ENCODE assay signal across 9 cellular contexts in the genomic region with DNA sequence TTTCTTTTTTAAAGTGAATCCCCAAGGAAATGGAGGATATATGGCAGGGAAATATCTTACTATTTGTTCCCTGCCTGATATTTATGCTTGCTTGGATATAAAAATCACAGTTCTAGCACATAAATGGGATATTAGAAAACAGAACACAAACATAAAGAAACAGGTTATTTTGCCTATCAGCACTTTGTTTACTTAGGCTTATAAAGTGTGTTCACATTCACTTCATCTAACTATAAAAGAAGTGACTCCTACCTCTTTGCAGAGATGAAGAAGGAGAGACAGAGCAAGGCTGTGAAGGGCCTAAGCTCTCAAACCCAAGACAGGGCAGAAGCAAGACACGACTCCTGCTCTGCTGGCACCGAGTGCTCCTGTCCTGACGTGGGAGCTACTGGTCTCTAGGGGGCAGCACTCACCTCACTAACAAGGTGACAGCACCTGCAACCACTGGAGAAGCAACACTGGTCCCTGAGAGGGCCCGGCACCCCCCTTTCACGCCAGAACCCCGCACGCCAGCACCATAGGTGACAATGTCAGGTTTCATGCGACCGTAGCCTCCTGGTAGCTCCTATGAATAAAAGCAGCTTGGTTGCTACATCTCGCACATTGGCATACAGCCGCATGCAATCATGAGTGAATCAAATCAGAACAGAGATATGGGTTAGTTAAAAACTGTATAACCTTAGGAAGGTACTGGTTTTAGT. TPM values are rescaled to one million over a fixed set of nuclear protein-coding genes. Genes with fewer than 3 reads are reported as not detected.
DNase-seq lines count a peak whose midpoint lies in the region; TF ChIP-seq lines count a peak whose summit lies in the region.
"Had no signal": no experiment of that assay in that cellular context is flagged by ENCODE, and none has a peak within 500 bp of the region (broad histone marks: within the 10 kb centered on the region; RNA-seq: fewer than 3 reads in every experiment).

No MANE protein-coding gene starts in this region.

- peak; percentile 85 for DNase-seq in D341Med (ENCODE audit: low spot score)
- DNase-seq in NCI-H345 (lab: John Stamatoyannopoulos, UW) = peak; percentile 43
- peak; percentile 83 for DNase-seq in activated CD4-positive, alpha-beta T cell treated with anti-CD3 and anti-CD28 coated beads, Interleukin-2, amount 10 ng/mL, durations not matched to agents 7 days and 5 days
- DNase-seq in dermis microvascular lymphatic vessel endothelial cell (ENCODE audit: low read depth in 2 of 2) = peak; percentile 48 to 79
- DNase-seq in lung microvascular endothelial cell (ENCODE audit: low read depth in 2 of 2) = peak; percentile 74 to 85
- DNase-seq in stimulated activated CD8-positive, alpha-beta memory T cell treated with anti-CD3 and anti-CD28 coated beads, Interleukin-4, amount 100 ng/mL, for 48 hours = peak; percentile 76
- no peak for DNase-seq in pons (ENCODE audit: low spot score)

- CTCF ChIA-PET in HEK293 (lab: Yijun Ruan, JAX) = interaction anchor here (0.5 to 6.7 kb wide), 27 partner anchors 12 to 410 kb away, joined by 3 to 65 read pairs (median 3); partner anchors contain the start of gene TAF1C
- CTCF ChIA-PET in activated CD4-positive, alpha-beta T cell treated with anti-CD3 and anti-CD28 coated beads, Interleukin-2, amount 10 ng/mL, durations not matched to agents 7 days and 5 days (lab: Charles Lee) = interaction anchor here (0.8 to 2.3 kb wide), 13 partner anchors 18 to 192 kb away, joined by 3 to 15 read pairs (median 4); partner anchors contain the start of genes MBTPS1 and TAF1C

- H3K9me3 ChIP-seq in HEK293 (ENCODE audit: control insufficient read depth, insufficient read depth, low read depth, low read length) = no peaks in the 10 kb centered on the region

- no peaks in the 10 kb centered on the region for H3K9me3 Mint-ChIP-seq in activated CD4-positive, alpha-beta T cell treated with anti-CD3 and anti-CD28 coated beads, Interleukin-2, amount 10 ng/mL, durations not matched to agents 7 days and 5 days

- no peaks in the 10 kb centered on the region for H3K27me3 Mint-ChIP-seq in activated CD4-positive, alpha-beta T cell treated with anti-CD3 and anti-CD28 coated beads, Interleukin-2, amount 10 ng/mL, durations not matched to agents 7 days and 5 days

- peaks cover 7 to 95% of the 10 kb centered on the region in 2 experiments; a peak in 2 of 3 replicates for H3K36me3 ChIP-seq in HEK293 (ENCODE audit: control insufficient read depth in 2 of 2, insufficient read depth in 1 of 2, low read length in 2 of 2)

- H3K4me3 ChIP-seq in HEK293 (ENCODE audit: low read depth, low read length) = no peak overlapping the region

- no peak overlapping the region for H3K27ac ChIP-seq in HEK293 (ENCODE audit: extremely low read depth, low read depth, low read length)

- H3K4me1 ChIP-seq in HEK293 (ENCODE audit: control insufficient read depth, insufficient read depth, low read length) = no peaks in the 10 kb centered on the region

- H3K4me3 Mint-ChIP-seq in activated CD4-positive, alpha-beta T cell treated with anti-CD3 and anti-CD28 coated beads, Interleukin-2, amount 10 ng/mL, durations not matched to agents 7 days and 5 days = no peak overlapping the region

- POLR2A ChIA-PET in HEK293 (lab: Yijun Ruan, JAX) = interaction anchor here (1.0 to 1.2 kb wide), 2 partner anchors 32 to 102 kb away, joined by 3 to 6 read pairs; partner anchors contain the start of genes MBTPS1 and TAF1C
- POLR2A ChIA-PET in activated CD4-positive, alpha-beta T cell treated with anti-CD3 and anti-CD28 coated beads, Interleukin-2, amount 10 ng/mL, durations not matched to agents 7 days and 5 days (lab: Charles Lee) = interaction anchor here (0.6 kb wide), 1 partner anchor 11 kb away, joined by 3 read pairs; no protein-coding TSS in a partner anchor

- TF ChIP-seq CTCF in HEK293 (tag by site-specific recombination; IDR thresholded peaks at IDR 0.05) = peak; percentile 74

- no peak overlapping the region for H3K27ac Mint-ChIP-seq in activated CD4-positive, alpha-beta T cell treated with anti-CD3 and anti-CD28 coated beads, Interleukin-2, amount 10 ng/mL, durations not matched to agents 7 days and 5 days

- H3K4me1 Mint-ChIP-seq in activated CD4-positive, alpha-beta T cell treated with anti-CD3 and anti-CD28 coated beads, Interleukin-2, amount 10 ng/mL, durations not matched to agents 7 days and 5 days = peaks cover 45% of the 10 kb centered on the region

- H3K36me3 Mint-ChIP-seq in activated CD4-positive, alpha-beta T cell treated with anti-CD3 and anti-CD28 coated beads, Interleukin-2, amount 10 ng/mL, durations not matched to agents 7 days and 5 days (ENCODE audit: low read depth) = peaks cover 44% of the 10 kb centered on the region

TF ChIP-seq in HEK293, 187 proteins besides CTCF, POLR2A, EP300 and RAD21:
- TF ChIP-seq ZNF600 (tag by site-specific recombination; IDR thresholded peaks at IDR 0.05) (0 out of 2 replicates have a peak, but pooled peaks have one; percentile 26), ZNF10 (tag by site-specific recombination; IDR thresholded peaks at IDR 0.05) (0 out of 2 replicates have a peak, but pooled peaks have one; percentile 19), ZXDB (tag by site-specific recombination; IDR thresholded peaks at IDR 0.05) (0 out of 2 replicates have a peak, but pooled peaks have one; percentile 20), AEBP2 (tag by site-specific recombination; IDR thresholded peaks at IDR 0.05; ENCODE audit: borderline replicate concordance) (no peak), ZNF394 (tag by site-specific recombination; IDR thresholded peaks at IDR 0.05; ENCODE audit: borderline replicate concordance) (peak; percentile 35; the same call in 1 of the 2 replicates), ZNF660 (tag by site-specific recombination; IDR thresholded peaks at IDR 0.05) (peak; percentile 37; the same call in 1 of the 2 replicates), ZNF654 (tag by site-specific recombination; IDR thresholded peaks at IDR 0.05; ENCODE audit: low read depth) (peak; percentile 55)
- TF ChIP-seq, protein P1, sequence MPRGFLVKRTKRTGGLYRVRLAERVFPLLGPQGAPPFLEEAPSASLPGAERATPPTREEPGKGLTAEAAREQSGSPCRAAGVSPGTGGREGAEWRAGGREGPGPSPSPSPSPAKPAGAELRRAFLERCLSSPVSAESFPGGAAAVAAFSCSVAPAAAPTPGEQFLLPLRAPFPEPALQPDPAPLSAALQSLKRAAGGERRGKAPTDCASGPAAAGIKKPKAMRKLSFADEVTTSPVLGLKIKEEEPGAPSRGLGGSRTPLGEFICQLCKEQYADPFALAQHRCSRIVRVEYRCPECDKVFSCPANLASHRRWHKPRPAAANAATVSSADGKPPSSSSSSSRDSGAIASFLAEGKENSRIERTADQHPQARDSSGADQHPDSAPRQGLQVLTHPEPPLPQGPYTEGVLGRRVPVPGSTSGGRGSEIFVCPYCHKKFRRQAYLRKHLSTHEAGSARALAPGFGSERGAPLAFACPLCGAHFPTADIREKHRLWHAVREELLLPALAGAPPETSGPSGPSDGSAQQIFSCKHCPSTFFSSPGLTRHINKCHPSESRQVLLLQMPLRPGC (tag by site-specific recombination; IDR thresholded peaks at IDR 0.05) = no peak

RNA-seq across cellular contexts. Expression of gene MBTPS1, which starts 32.0 kb away (rescaled TPM):
- 10 to 100 TPM; 57.3 to 61.9 TPM for total RNA-seq in activated CD4-positive, alpha-beta T cell treated with anti-CD3 and anti-CD28 coated beads, Interleukin-2, amount 10 ng/mL, durations not matched to agents 7 days and 5 days
- total RNA-seq in dermis microvascular lymphatic vessel endothelial cell (78.9 and 102 TPM in 2 replicates), lung microvascular endothelial cell (74.3 and 106 TPM in 2 replicates)

RNA-seq across cellular contexts. Expression of gene SLC38A8, which starts 42.1 kb away (rescaled TPM):
- not detected for total RNA-seq in activated CD4-positive, alpha-beta T cell treated with anti-CD3 and anti-CD28 coated beads, Interleukin-2, amount 10 ng/mL, durations not matched to agents 7 days and 5 days
- not detected in 2 replicates for total RNA-seq in dermis microvascular lymphatic vessel endothelial cell
- total RNA-seq in lung microvascular endothelial cell = not detected in 2 replicates
- total RNA-seq: T-helper 2 cell treated with Interferon-gamma antibody and Interleukin-4, amounts not matched to agents 100 ng/mL and 5 ng/mL, for 36 hours had no signal
